In the genomic region with DNA sequence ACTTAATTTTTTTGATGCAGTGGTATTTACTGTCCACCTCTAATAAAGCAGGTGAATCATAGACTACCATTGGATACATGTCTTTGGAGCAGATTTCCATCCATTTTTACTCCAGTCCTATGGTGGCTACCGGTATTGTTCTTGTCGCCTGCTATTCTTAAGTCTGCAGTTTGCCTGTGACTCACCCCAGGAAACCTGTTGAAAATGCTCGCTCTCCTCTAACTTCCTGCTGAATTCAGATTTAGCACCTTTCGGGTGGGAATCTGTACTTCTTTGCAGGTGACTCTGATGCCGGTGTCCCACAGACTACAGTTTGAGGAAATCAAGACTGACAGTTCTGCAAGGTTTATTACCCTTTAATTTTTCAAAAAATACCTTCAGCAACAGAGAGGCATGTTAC, we compare ENCODE assay signal across 20 cellular contexts. TPM values are rescaled to one million over a fixed set of nuclear protein-coding genes. Genes with fewer than 3 reads are reported as not detected.
DNase-seq lines count a peak whose midpoint lies in the region; ATAC-seq and TF ChIP-seq lines count a peak whose summit lies in the region.
"Had no signal": no experiment of that assay in that cellular context is flagged by ENCODE, and none has a peak within 500 bp of the region (broad histone marks: within the 10 kb centered on the region; RNA-seq: fewer than 3 reads in every experiment).

No MANE protein-coding gene starts in this region.

- H2AFZ ChIP-seq in smooth muscle cell (ENCODE audit: low read depth): no peak overlapping the region

- no peaks in the 10 kb centered on the region for H4K20me1 ChIP-seq in smooth muscle cell (ENCODE audit: low read depth)

- peak overlapping the region; percentile 86 for H3K27ac ChIP-seq in caudate nucleus (ENCODE audit: low read depth, low read length)
- no peak overlapping the region for H3K27ac ChIP-seq in smooth muscle cell (ENCODE audit: low read depth)
- H3K27ac ChIP-seq: BLaER1 treated with 17β-estradiol and CSF1 and Interleukin-3, amounts not matched to agents 10 nM and 100 nM; KMS-11; RWPE1; SJSA1 had no signal

- H3K36me3 ChIP-seq in H7 (replicated peaks; ENCODE audit: control insufficient read depth, insufficient read depth, low read length): no peaks in the 10 kb centered on the region
- no peaks in the 10 kb centered on the region for H3K36me3 ChIP-seq in smooth muscle cell (ENCODE audit: low read depth)

- no peaks in the 10 kb centered on the region for H3K79me2 ChIP-seq in smooth muscle cell (ENCODE audit: low read depth)

- ATAC-seq in natural killer cell (peak in 2 of 3 donors; percentile 43 to 62), GM18858 (IDR thresholded peaks at IDR 0.05; ENCODE audit: unreplicated experiment) (no peak)
- ATAC-seq: PC-3 had no signal

- DNase-seq in HT1080 (ENCODE audit: low read depth) (peak; percentile 5), caudate nucleus (lab: John Stamatoyannopoulos, UW) (peak in 24 of 61 donors; percentile 4 to 71 (median 21)), head of caudate nucleus (peak in 25 of 42 donors; percentile 14 to 71 (median 40)), natural killer cell (no peak), H7 (no peak), smooth muscle cell (lab: John Stamatoyannopoulos, UW; ENCODE audit: unreplicated experiment) (no peak), RKO (ENCODE audit: low spot score) (no peak)
- DNase-seq: CD8-positive, alpha-beta memory T cell; DMS53; EL; MV-4-11; NCI-H1694 treated with DMSO at 0.1 percent for 48 hours; NCI-H510A treated with DMSO at 0.1 percent for 48 hours; NCI-H82; PC-3 had no signal

- WGBS in smooth muscle cell (ENCODE audit: low lambda C conversion rate): 84% methylated on average over 5 of the region's 5 CpGs

- no peak for TF ChIP-seq CTCF in natural killer cell (IDR thresholded peaks at IDR 0.05)
- TF ChIP-seq CTCF in smooth muscle cell (IDR thresholded peaks at IDR 0.05; ENCODE audit: borderline replicate concordance, insufficient read depth, poor library complexity, severe bottlenecking): no peak

- H3K4me1 Mint-ChIP-seq in natural killer cell: peaks cover 35 to 47% of the 10 kb centered on the region in 2 donors

- H3K4me1 ChIP-seq in smooth muscle cell (ENCODE audit: low read depth): no peaks in the 10 kb centered on the region

- H3K36me3 Mint-ChIP-seq in natural killer cell: no peaks in the 10 kb centered on the region

- H3K9me3 ChIP-seq in smooth muscle cell (replicated peaks; ENCODE audit: low read depth): no peaks in the 10 kb centered on the region
- H3K9me3 ChIP-seq: SJSA1 had no signal

- no peak overlapping the region for H3K4me3 Mint-ChIP-seq in natural killer cell

- H3K27me3 Mint-ChIP-seq in natural killer cell (ENCODE audit: low read depth in 2 of 2): no peaks in the 10 kb centered on the region
- H3K27me3 Mint-ChIP-seq: CD8-positive, alpha-beta memory T cell had no signal

- intact Hi-C loops in head of caudate nucleus (cut with DNase I): no loop called here
- intact Hi-C loops in natural killer cell (cut with micrococcal nuclease): loop anchor here (10.0 kb wide), 1 partner anchor 121 kb away; no protein-coding TSS in a partner anchor

- no peaks in the 10 kb centered on the region for H3K9me3 Mint-ChIP-seq in natural killer cell
- H3K9me3 Mint-ChIP-seq: CD8-positive, alpha-beta memory T cell had no signal

- no peak overlapping the region for H3K9ac ChIP-seq in smooth muscle cell (ENCODE audit: low read depth)
- H3K9ac ChIP-seq: BLaER1 treated with 17β-estradiol and CSF1 and Interleukin-3, amounts not matched to agents 10 nM and 100 nM; KMS-11 had no signal

- H3F3A ChIP-seq in smooth muscle cell (ENCODE audit: low read depth): no peaks in the 10 kb centered on the region

- no peak overlapping the region for H3K4me2 ChIP-seq in smooth muscle cell
- H3K4me2 ChIP-seq: BLaER1 treated with 17β-estradiol and CSF1 and Interleukin-3, amounts not matched to agents 10 nM and 100 nM; KMS-11 had no signal

- no peak overlapping the region for H3K4me3 ChIP-seq in H7 (ENCODE audit: insufficient read depth, low read depth, low read length)
- no peak overlapping the region for H3K4me3 ChIP-seq in smooth muscle cell
- H3K4me3 ChIP-seq: BLaER1 treated with 17β-estradiol and CSF1 and Interleukin-3, amounts not matched to agents 10 nM and 100 nM; SJSA1 had no signal

- H3K27me3 ChIP-seq in H7 (ENCODE audit: control insufficient read depth, insufficient read depth, low read length): no peaks in the 10 kb centered on the region
- no peaks in the 10 kb centered on the region for H3K27me3 ChIP-seq in smooth muscle cell (ENCODE audit: low read depth)
- H3K27me3 ChIP-seq: BLaER1 treated with 17β-estradiol and CSF1 and Interleukin-3, amounts not matched to agents 10 nM and 100 nM; SJSA1 had no signal

- H3K27ac Mint-ChIP-seq in natural killer cell: no peak overlapping the region

RNA-seq across cellular contexts. Expression of gene DHFR, which starts 58.9 kb away (rescaled TPM):
- 61.6 and 63.9 TPM in 2 replicates for total RNA-seq in HT1080 (2014; rRNA removed; shearing (Covaris generic))
- polyA plus RNA-seq in HT1080 (2015; cell fraction: cytosol; rRNA removed): 92.1 and 105 TPM in 2 replicates
- 65.8 and 75.3 TPM in 2 replicates for polyA plus RNA-seq in HT1080 (2015; cell fraction: nucleus; rRNA removed)
- total RNA-seq in natural killer cell (10 to 100 TPM in 2 of 3 donors, 1 to 10 TPM in 1; 8.8 to 14.3 (median 12.0) TPM), smooth muscle cell (16.5 and 19.9 TPM in 2 replicates)
- total RNA-seq in H7 (2014; rRNA removed; shearing (Covaris generic)): 63.1 and 67.6 TPM in 2 replicates
- 3.5 and 7.4 TPM in 2 replicates for polyA plus RNA-seq in smooth muscle cell

RNA-seq across cellular contexts. Expression of gene MSH3, which starts 59.2 kb away (rescaled TPM):
- 8.6 and 12.0 TPM in 2 replicates for total RNA-seq in HT1080 (2014; rRNA removed; shearing (Covaris generic))
- polyA plus RNA-seq in HT1080 (2015; cell fraction: cytosol; rRNA removed): 8.5 and 13.2 TPM in 2 replicates
- polyA plus RNA-seq in HT1080 (2015; cell fraction: nucleus; rRNA removed): 12.4 and 15.9 TPM in 2 replicates
- total RNA-seq in natural killer cell (10 to 100 TPM; 11.6 to 17.1 (median 15.5) TPM), smooth muscle cell (12.6 and 12.8 TPM in 2 replicates)
- 10.1 and 15.4 TPM in 2 replicates for total RNA-seq in H7 (2014; rRNA removed; shearing (Covaris generic))
- polyA plus RNA-seq in smooth muscle cell: 4.7 and 5.1 TPM in 2 replicates

Comparison
In these comparisons a context has a peak if more than half of its experiments do, and no peak if none do; other contexts are left out.
1. DNase-seq: peak in HT1080 (single experiment) and head of caudate nucleus (25 of 42); none in natural killer cell (single experiment), H7 (single experiment), smooth muscle cell (single experiment) and RKO (single experiment).